14 cellular contexts compared by ENCODE assay signal in genomic region chr14:105863296-105864108, GRCh38.
A peak's percentile ranks its signal among the peaks of the same experiment; 100 is the strongest.
DNase-seq lines count a peak whose midpoint lies in the region; ATAC-seq and TF ChIP-seq lines count a peak whose summit lies in the region.
"Had no signal": no experiment of that assay in that cellular context is flagged by ENCODE, and none has a peak within 500 bp of the region (broad histone marks: within the 10 kb centered on the region; RNA-seq: fewer than 3 reads in every experiment).

No MANE protein-coding gene starts in this region.

- TF ChIP-seq CTCF in BE2C (IDR thresholded peaks at IDR 0.05; ENCODE audit: low read depth, low read length), result no peak
- TF ChIP-seq CTCF in natural killer cell (IDR thresholded peaks at IDR 0.05), result no peak

- ATAC-seq in natural killer cell (no peak), GM18868 (IDR thresholded peaks at IDR 0.05; ENCODE audit: unreplicated experiment) (no peak)

- no peaks in the 10 kb centered on the region for H3K36me3 ChIP-seq in BE2C
- no peaks in the 10 kb centered on the region for H3K36me3 ChIP-seq in CD4-positive, alpha-beta memory T cell (ENCODE audit: insufficient read depth, low read length)
- H3K36me3 ChIP-seq: neutrophil, SJSA1 had no signal

- DNase-seq in BE2C (peak; percentile 6), natural killer cell (peak; percentile 9), NCI-H1417 treated with DMSO at 0.1 percent for 48 hours (lab: John Stamatoyannopoulos, UW) (no peak), foreskin melanocyte (no peak)
- DNase-seq in activated CD8-positive, alpha-beta memory T cell treated with anti-CD3 and anti-CD28 coated beads, Interleukin-2, amount 50 U/mL, for 48 hours, result peak; percentile 51
- no peak for DNase-seq in CD4-positive, alpha-beta memory T cell
- DNase-seq: immature natural killer cell, IMR-90, NCI-H2227 treated with DMSO at 0.1 percent for 48 hours had no signal

- POLR2A ChIA-PET in CD4-positive, alpha-beta memory T cell (lab: Charles Lee; ENCODE audit: partially characterized antibody), result no interaction called here

- H3K27me3 Mint-ChIP-seq in natural killer cell (ENCODE audit: low read depth in 2 of 2), result peaks cover 38 to 43% of the 10 kb centered on the region in 2 donors
- H3K27me3 Mint-ChIP-seq in CD4-positive, alpha-beta memory T cell, result no peaks in the 10 kb centered on the region

- no peaks in the 10 kb centered on the region for H3K27me3 ChIP-seq in BE2C
- no peaks in the 10 kb centered on the region for H3K27me3 ChIP-seq in CD4-positive, alpha-beta memory T cell (ENCODE audit: insufficient read depth, low read length)
- H3K27me3 ChIP-seq: SJSA1 had no signal

- TF ChIP-seq POLR2A in GM18951 (IDR thresholded peaks at IDR 0.05; ENCODE audit: extremely low read depth, insufficient read depth, insufficient read length), result peak; percentile 48

- H3K4me3 ChIP-seq in BE2C (ENCODE audit: low read depth, low read length), result no peak overlapping the region
- no peak overlapping the region for H3K4me3 ChIP-seq in CD4-positive, alpha-beta memory T cell (ENCODE audit: low read length in 2 of 2)
- H3K4me3 ChIP-seq: SJSA1 had no signal

- H3K9me3 ChIP-seq in BE2C, result no peaks in the 10 kb centered on the region
- no peaks in the 10 kb centered on the region for H3K9me3 ChIP-seq in CD4-positive, alpha-beta memory T cell (ENCODE audit: control insufficient read depth in 1 of 2, low read length in 2 of 2)
- H3K9me3 ChIP-seq: neutrophil had no signal

- intact Hi-C loops in natural killer cell (cut with micrococcal nuclease), result no loop called here
- intact Hi-C loops in CD4-positive, alpha-beta memory T cell (cut with micrococcal nuclease), result no loop called here

- H3K36me3 Mint-ChIP-seq in natural killer cell, result no peaks in the 10 kb centered on the region
- no peaks in the 10 kb centered on the region for H3K36me3 Mint-ChIP-seq in CD4-positive, alpha-beta memory T cell
- H3K36me3 Mint-ChIP-seq: immature natural killer cell had no signal

- H3K9me3 Mint-ChIP-seq in natural killer cell, result no peaks in the 10 kb centered on the region
- H3K9me3 Mint-ChIP-seq in CD4-positive, alpha-beta memory T cell, result no peaks in the 10 kb centered on the region

- H3K4me1 Mint-ChIP-seq in natural killer cell, result peaks cover 21 to 25% of the 10 kb centered on the region in 2 donors
- H3K4me1 Mint-ChIP-seq in CD4-positive, alpha-beta memory T cell, result peaks cover 14 to 35% (median 29%) of the 10 kb centered on the region in 4 donors

- CTCF ChIA-PET in CD4-positive, alpha-beta memory T cell (lab: Charles Lee; ENCODE audit: partially characterized antibody), result no interaction called here

- no peak overlapping the region for H3K27ac ChIP-seq in CD4-positive, alpha-beta memory T cell (ENCODE audit: low read depth, low read length)
- H3K27ac ChIP-seq: C4-2B, neutrophil, SJSA1 had no signal

- in situ Hi-C loops in GM18951 (cut with MboI; ENCODE audit: low sequenced_read_pairs, unreplicated experiment), result no loop called here

- H3K4me3 Mint-ChIP-seq in natural killer cell, result no peak overlapping the region
- H3K4me3 Mint-ChIP-seq in CD4-positive, alpha-beta memory T cell, result no peak overlapping the region

- peaks cover 15% of the 10 kb centered on the region for H3K4me1 ChIP-seq in BE2C
- peaks cover 36% of the 10 kb centered on the region for H3K4me1 ChIP-seq in CD4-positive, alpha-beta memory T cell (ENCODE audit: insufficient read depth, low read length)
- H3K4me1 ChIP-seq: SJSA1 had no signal

- no peak overlapping the region for H3K27ac Mint-ChIP-seq in natural killer cell
- H3K27ac Mint-ChIP-seq in CD4-positive, alpha-beta memory T cell, result peak overlapping the region in 2 of 7 donors; percentile 42 to 57
- H3K27ac Mint-ChIP-seq: immature natural killer cell had no signal

Comparison
In these comparisons a context has a peak if more than half of its experiments do, and no peak if none do; other contexts are left out.
1. DNase-seq: peak in BE2C (single experiment), activated CD8-positive, alpha-beta memory T cell treated with anti-CD3 and anti-CD28 coated beads, Interleukin-2, amount 50 U/mL, for 48 hours (single experiment) and natural killer cell (single experiment); none in NCI-H1417 treated with DMSO at 0.1 percent for 48 hours (single experiment), CD4-positive, alpha-beta memory T cell (0 of 5) and foreskin melanocyte (single experiment).